ENCODE assay signal across 8 cellular contexts in genomic region chr12:106282457-106283097, GRCh38. TPM values are rescaled to one million over a fixed set of nuclear protein-coding genes. Genes with fewer than 3 reads are reported as not detected.
A peak's percentile ranks its signal among the peaks of the same experiment; 100 is the strongest.
DNase-seq lines count a peak whose midpoint lies in the region; ATAC-seq and TF ChIP-seq lines count a peak whose summit lies in the region.

No MANE protein-coding gene starts in this region.

- peaks cover 3% of the 10 kb centered on the region in 2 donors for H3K36me3 Mint-ChIP-seq in activated T-cell treated with anti-CD3 and anti-CD28 coated beads, Interleukin-2, amount 50 U/mL, for 72 hours (ENCODE audit: insufficient read depth in 2 of 2)
- H3K36me3 Mint-ChIP-seq in progenitor cell of endocrine pancreas (ENCODE audit: insufficient read depth), result no peaks in the 10 kb centered on the region

- CTCF ChIA-PET in OCI-LY7 (lab: Charles Lee; ENCODE audit: unreplicated experiment), result interaction anchor here (1.0 to 1.5 kb wide), 3 partner anchors 10 to 59 kb away, joined by 3 to 14 read pairs (median 4); no protein-coding TSS in a partner anchor

- H3K36me3 ChIP-seq in OCI-LY7 (ENCODE audit: insufficient read depth, low read length), result no peaks in the 10 kb centered on the region

- H3K4me3 Mint-ChIP-seq in activated T-cell treated with anti-CD3 and anti-CD28 coated beads, Interleukin-2, amount 50 U/mL, for 72 hours, result no peak overlapping the region
- H3K4me3 Mint-ChIP-seq in progenitor cell of endocrine pancreas (ENCODE audit: low read depth), result no peak overlapping the region

- no peak overlapping the region for H3K4me2 ChIP-seq in OCI-LY7 (ENCODE audit: low read length)

- H3K4me1 ChIP-seq in OCI-LY7 (ENCODE audit: insufficient read depth, low read length, poor library complexity, severe bottlenecking) (peaks cover 9% of the 10 kb centered on the region), foreskin keratinocyte (peaks cover under 1% of the 10 kb centered on the region)

- BruUV-seq in OCI-LY7 (replicated peaks; lab: Mats Ljungman, UMichigan), result no TSS peak

- H3K9me3 ChIP-seq in OCI-LY7 (ENCODE audit: low read length), result no peaks in the 10 kb centered on the region

- H4K20me1 ChIP-seq in OCI-LY7 (ENCODE audit: insufficient read depth, low read length), result no peaks in the 10 kb centered on the region

- peak; percentile 56 for DNase-seq in ELF-1 (ENCODE audit: low read depth, low spot score)
- peak; percentile 82 for DNase-seq in OCI-LY7 (ENCODE audit: low spot score)
- DNase-seq in activated T-cell treated with anti-CD3 and anti-CD28 coated beads, Interleukin-2, amount 50 U/mL, for 72 hours, result peak; percentile 49 to 56
- DNase-seq in foreskin keratinocyte, result peak; percentile 49 to 69
- no peak for DNase-seq in progenitor cell of endocrine pancreas (ENCODE audit: low spot score, unreplicated experiment)
- no peak for DNase-seq in NK-92 treated with Interleukin-12 subunit alpha and Interleukin-12 subunit beta, amount 100 ng/mL, for 24 hours (lab: John Stamatoyannopoulos, UW)

- peak; percentile 59 for ATAC-seq in HG03045 (IDR thresholded peaks at IDR 0.05; ENCODE audit: unreplicated experiment)
- ATAC-seq in activated T-cell treated with anti-CD3 and anti-CD28 coated beads, Interleukin-2, amount 50 U/mL, for 72 hours (replicated peaks in 1 of 2), result peak; percentile 69 to 70
- peak; percentile 82 for ATAC-seq in foreskin keratinocyte
- no peak for ATAC-seq in HG03139 (IDR thresholded peaks at IDR 0.05; ENCODE audit: unreplicated experiment)

- H3K27ac Mint-ChIP-seq in activated T-cell treated with anti-CD3 and anti-CD28 coated beads, Interleukin-2, amount 50 U/mL, for 72 hours, result no peak overlapping the region
- H3K27ac Mint-ChIP-seq in progenitor cell of endocrine pancreas, result no peak overlapping the region

- TF ChIP-seq CTCF in OCI-LY7 (conservative IDR thresholded peaks at IDR 0.05; ENCODE audit: low read length) (peak; percentile 94), foreskin keratinocyte (conservative IDR thresholded peaks at IDR 0.05) (peak; percentile 88), progenitor cell of endocrine pancreas (IDR thresholded peaks at IDR 0.05; ENCODE audit: unreplicated experiment) (peak; percentile 81)

- H3K27ac ChIP-seq in OCI-LY7 (ENCODE audit: low read depth, low read length, poor library complexity, severe bottlenecking) (no peak overlapping the region), foreskin keratinocyte (no peak overlapping the region)

- POLR2A ChIA-PET in OCI-LY7 (lab: Charles Lee), result interaction anchor here (0.6 to 1.1 kb wide), 5 partner anchors 26 to 924 kb away, joined by 3 to 4 read pairs (median 3); no protein-coding TSS in a partner anchor

- H3K9me3 Mint-ChIP-seq in activated T-cell treated with anti-CD3 and anti-CD28 coated beads, Interleukin-2, amount 50 U/mL, for 72 hours, result peaks cover 0 to 5% of the 10 kb centered on the region in 2 donors
- peaks cover 2% of the 10 kb centered on the region for H3K9me3 Mint-ChIP-seq in progenitor cell of endocrine pancreas (ENCODE audit: low read depth)

- H3K9me2 ChIP-seq in OCI-LY7 (ENCODE audit: insufficient read depth, low read length), result no peaks in the 10 kb centered on the region

- no peaks in the 10 kb centered on the region for H3K79me2 ChIP-seq in OCI-LY7 (ENCODE audit: insufficient read depth, low read depth, low read length)

- H3K27me3 ChIP-seq in foreskin keratinocyte, result no peaks in the 10 kb centered on the region

- H2AFZ ChIP-seq in OCI-LY7 (ENCODE audit: low read length), result peak overlapping the region; percentile 28; the same call in 1 of the 2 replicates

- no peak overlapping the region for H3K4me3 ChIP-seq in OCI-LY7 (ENCODE audit: low read depth, low read length, poor library complexity, severe bottlenecking)

- peaks cover 16% of the 10 kb centered on the region for H3K4me1 Mint-ChIP-seq in activated T-cell treated with anti-CD3 and anti-CD28 coated beads, Interleukin-2, amount 50 U/mL, for 72 hours (ENCODE audit: low read depth)
- peaks cover 22% of the 10 kb centered on the region for H3K4me1 Mint-ChIP-seq in progenitor cell of endocrine pancreas (ENCODE audit: low read depth)

- intact Hi-C loops in OCI-LY7 (cut with micrococcal nuclease; ENCODE audit: unreplicated experiment), result loop anchor here (1.0 kb wide), 2 partner anchors 33 to 55 kb away; no protein-coding TSS in a partner anchor

- peaks cover 10% of the 10 kb centered on the region for H3K27me3 Mint-ChIP-seq in activated T-cell treated with anti-CD3 and anti-CD28 coated beads, Interleukin-2, amount 50 U/mL, for 72 hours (ENCODE audit: low read depth)
- peaks cover 29% of the 10 kb centered on the region for H3K27me3 Mint-ChIP-seq in progenitor cell of endocrine pancreas

RNA-seq across cellular contexts. Expression of gene TCP11L2, which starts 20.0 kb away (rescaled TPM):
- 1.2 and 1.8 TPM in 2 replicates for total RNA-seq in OCI-LY7 (2014; rRNA removed; shearing (Covaris generic))
- total RNA-seq in OCI-LY7 (2022) (9.8 and 10.4 TPM in 2 replicates), foreskin keratinocyte (4.1 and 5.9 TPM in 2 replicates), progenitor cell of endocrine pancreas (14.8 and 16.1 TPM in 2 replicates)
- total RNA-seq in activated T-cell treated with anti-CD3 and anti-CD28 coated beads, Interleukin-2, amount 50 U/mL, for 72 hours, result 10 to 100 TPM; 23.9 to 30.1 TPM
- polyA plus RNA-seq in foreskin keratinocyte, result 0.39 and 0.57 TPM in 2 replicates

RNA-seq across cellular contexts. Expression of gene CKAP4, which starts 34.8 kb away (rescaled TPM):
- total RNA-seq in OCI-LY7 (2014; rRNA removed; shearing (Covaris generic)), result 17.5 and 18.9 TPM in 2 replicates
- total RNA-seq in OCI-LY7 (2022) (31.9 and 40.5 TPM in 2 replicates), foreskin keratinocyte (119 and 121 TPM in 2 replicates), progenitor cell of endocrine pancreas (102 and 107 TPM in 2 replicates)
- total RNA-seq in activated T-cell treated with anti-CD3 and anti-CD28 coated beads, Interleukin-2, amount 50 U/mL, for 72 hours, result 10 to 100 TPM; 12.0 to 14.2 TPM
- polyA plus RNA-seq in foreskin keratinocyte, result 91.0 and 94.9 TPM in 2 replicates

Comparison
In these comparisons a context has a peak if more than half of its experiments do, and no peak if none do; other contexts are left out.
1. DNase-seq: peak in ELF-1 (single experiment), OCI-LY7 (single experiment), activated T-cell treated with anti-CD3 and anti-CD28 coated beads, Interleukin-2, amount 50 U/mL, for 72 hours (2 of 2) and foreskin keratinocyte (2 of 2); none in progenitor cell of endocrine pancreas (single experiment) and NK-92 treated with Interleukin-12 subunit alpha and Interleukin-12 subunit beta, amount 100 ng/mL, for 24 hours (single experiment).
2. Peak in every context shown above with its lines, with median percentiles within 50 percentile points of each other: CTCF ChIP-seq.